8 cellular contexts compared by ENCODE assay signal in genomic region chr2:241859436-241860183, GRCh38. TPM values are rescaled to one million over a fixed set of nuclear protein-coding genes. Genes with fewer than 3 reads are reported as not detected.
DNase-seq lines count a peak whose midpoint lies in the region; ATAC-seq lines count a peak whose summit lies in the region.

No MANE protein-coding gene starts in this region.

- peak overlapping the region; percentile 82 for H3K4me3 Mint-ChIP-seq in activated naive CD8-positive, alpha-beta T cell
- H3K4me3 Mint-ChIP-seq in immature natural killer cell: peak overlapping the region in 3 of 5 donors; percentile 52 to 80 (median 63)

- H3K36me3 Mint-ChIP-seq in activated naive CD8-positive, alpha-beta T cell: peaks cover 2% of the 10 kb centered on the region
- peaks cover 0 to 4% (median 4%) of the 10 kb centered on the region in 3 donors for H3K36me3 Mint-ChIP-seq in immature natural killer cell

- peak overlapping the region; percentile 93 for H3K27ac Mint-ChIP-seq in activated naive CD8-positive, alpha-beta T cell
- peak overlapping the region in 4 of 6 donors; percentile 49 to 94 (median 62) for H3K27ac Mint-ChIP-seq in immature natural killer cell

- ATAC-seq in GM19043 (IDR thresholded peaks at IDR 0.05; ENCODE audit: low read depth, unreplicated experiment): peak; percentile 33

- peaks cover 4% of the 10 kb centered on the region for H3K27me3 Mint-ChIP-seq in activated naive CD8-positive, alpha-beta T cell
- H3K27me3 Mint-ChIP-seq in immature natural killer cell (ENCODE audit: low read depth in 3 of 3): peaks cover 4 to 19% (median 8%) of the 10 kb centered on the region in 3 donors

- no peaks in the 10 kb centered on the region for H3K9me3 Mint-ChIP-seq in activated naive CD8-positive, alpha-beta T cell (ENCODE audit: low read depth)
- H3K9me3 Mint-ChIP-seq in immature natural killer cell: no peaks in the 10 kb centered on the region

- peaks cover 41% of the 10 kb centered on the region for H3K4me1 Mint-ChIP-seq in activated naive CD8-positive, alpha-beta T cell (ENCODE audit: low read depth)
- peaks cover 22 to 29% of the 10 kb centered on the region in 2 donors for H3K4me1 Mint-ChIP-seq in immature natural killer cell

- peak; percentile 84 for DNase-seq in 8988T
- peak; percentile 87 for DNase-seq in NCI-H1694 treated with DMSO at 0.1 percent for 48 hours (lab: John Stamatoyannopoulos, UW)
- no peak for DNase-seq in immature natural killer cell
- peak; percentile 64 for DNase-seq in stimulated activated CD4-positive, alpha-beta T cell treated with anti-CD3 and anti-CD28 coated beads, Interleukin-2, amount 100 ng/mL, for 48 hours
- no peak for DNase-seq in glomerular visceral epithelial cell (ENCODE audit: extremely low spot score)
- no peak for DNase-seq in RKO (ENCODE audit: low spot score)

RNA-seq across cellular contexts. Expression of gene PDCD1, which starts 0.9 kb away (rescaled TPM):
- polyA plus RNA-seq in immature natural killer cell: 1 to 10 TPM in 1 of 3 donors, not detected in 2; 3.3 TPM

RNA-seq across cellular contexts. Expression of gene RTP5, which starts 9.9 kb away (rescaled TPM):
- not detected for polyA plus RNA-seq in immature natural killer cell

RNA-seq across cellular contexts. Expression of gene NEU4, which starts 50.6 kb away (rescaled TPM):
- polyA plus RNA-seq in immature natural killer cell: not detected

Comparison
In these comparisons a context has a peak if more than half of its experiments do, and no peak if none do; other contexts are left out.
1. DNase-seq: peak in 8988T (single experiment), NCI-H1694 treated with DMSO at 0.1 percent for 48 hours (single experiment) and stimulated activated CD4-positive, alpha-beta T cell treated with anti-CD3 and anti-CD28 coated beads, Interleukin-2, amount 100 ng/mL, for 48 hours (2 of 2); none in immature natural killer cell (0 of 3), glomerular visceral epithelial cell (single experiment) and RKO (single experiment).